ENCODE assay signal across 29 cellular contexts in the genomic region with DNA sequence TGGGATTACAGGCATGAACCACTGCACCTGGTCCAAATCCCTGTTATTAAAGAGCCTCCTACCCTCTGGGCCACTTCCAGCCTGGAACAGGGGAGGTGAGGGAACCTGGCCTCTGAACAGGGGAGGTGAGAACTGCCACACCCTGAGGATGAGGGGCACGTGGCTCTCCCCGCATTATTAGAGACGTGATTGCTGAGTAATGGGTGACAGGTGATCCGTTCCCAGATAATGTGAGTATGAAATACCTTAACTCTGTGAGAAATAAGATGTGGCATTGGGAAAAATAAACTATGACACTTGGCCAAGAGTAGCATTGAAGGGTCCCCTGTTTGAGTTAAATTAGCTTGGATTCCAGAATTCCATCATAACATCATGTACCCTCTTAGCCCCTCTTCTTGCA. TPM values are rescaled to one million over a fixed set of nuclear protein-coding genes. Genes with fewer than 3 reads are reported as not detected.
DNase-seq lines count a peak whose midpoint lies in the region; ATAC-seq, FAIRE-seq and TF ChIP-seq lines count a peak whose summit lies in the region.
"Had no signal": no experiment of that assay in that cellular context is flagged by ENCODE, and none has a peak within 500 bp of the region (broad histone marks: within the 10 kb centered on the region; RNA-seq: fewer than 3 reads in every experiment).

No MANE protein-coding gene starts in this region.

- H3K4me1 ChIP-seq in skeletal muscle tissue (ENCODE audit: control insufficient read depth in 3 of 3, insufficient read depth in 3 of 3, low read length in 3 of 3) (peaks cover 39 to 64% (median 60%) of the 10 kb centered on the region in 3 donors), kidney (ENCODE audit: control insufficient read depth in 1 of 2, insufficient read depth in 1 of 2, low read depth in 1 of 2, low read length in 2 of 2) (peaks cover 0 to 2% of the 10 kb centered on the region in 2 donors), mucosa of descending colon (ENCODE audit: low read depth) (no peaks in the 10 kb centered on the region)
- H3K4me1 ChIP-seq: BE2C, HAP-1 had no signal

- ATAC-seq in mucosa of descending colon: no peak
- ATAC-seq: GM12878, GM23338 had no signal

- H3K27me3 ChIP-seq in skeletal muscle tissue (ENCODE audit: control insufficient read depth in 3 of 3, insufficient read depth in 3 of 3, low read length in 3 of 3) (no peaks in the 10 kb centered on the region), dorsolateral prefrontal cortex (no peaks in the 10 kb centered on the region)
- H3K27me3 ChIP-seq: BE2C had no signal

- no peaks in the 10 kb centered on the region for H3K9me3 ChIP-seq in skeletal muscle tissue (ENCODE audit: control insufficient read depth in 3 of 3, low read length in 3 of 3)
- H3K9me3 ChIP-seq in kidney (ENCODE audit: control insufficient read depth in 1 of 2, low read length in 2 of 2): no peaks in the 10 kb centered on the region
- no peaks in the 10 kb centered on the region for H3K9me3 ChIP-seq in mucosa of descending colon
- H3K9me3 ChIP-seq: BE2C, HAP-1 had no signal

- no peak overlapping the region for H3K4me3 ChIP-seq in skeletal muscle tissue (ENCODE audit: low read length in 3 of 3)
- H3K4me3 ChIP-seq in kidney (ENCODE audit: low read length in 2 of 2): no peak overlapping the region
- H3K4me3 ChIP-seq in dorsolateral prefrontal cortex: no peak overlapping the region
- H3K4me3 ChIP-seq in mucosa of descending colon: no peak overlapping the region
- H3K4me3 ChIP-seq: GM12878, GM23338, HAP-1, PC-9 had no signal

- DNase-seq in T-helper 1 cell (no peak), glutamatergic neuron (no peak), kidney (no peak), dorsolateral prefrontal cortex (no peak), mucosa of descending colon (no peak)
- DNase-seq: BE2C; CD8-positive, alpha-beta memory T cell; DMS 273 treated with DMSO at 0.1 percent for 48 hours; DMS79; EL; GDM1; NCI-H1048; NCI-H1417; NCI-H1694; NCI-H2081; NCI-H2227 treated with DMSO at 0.1 percent for 48 hours; NCI-H526 treated with DMSO at 0.1 percent for 48 hours; PC-9; Right ventricle myocardium superior had no signal

- H3K27ac ChIP-seq in skeletal muscle tissue (ENCODE audit: low read depth, low read length) (no peak overlapping the region), kidney (ENCODE audit: low read depth in 2 of 2, low read length in 2 of 2) (no peak overlapping the region), dorsolateral prefrontal cortex (peak overlapping the region in 2 of 59 donors; percentile 18 to 41)
- H3K27ac ChIP-seq: 22Rv1, HL-60, PC-9 had no signal

- H3K36me3 Mint-ChIP-seq in T-helper 1 cell treated with Interleukin-12 subunit alpha and Interleukin-12 subunit beta and Interleukin-4 antibody, amounts not matched to agents 30 μg/mL and 1 μg/mL, for 36 hours (ENCODE audit: low read depth): peaks cover 13% of the 10 kb centered on the region
- H3K36me3 Mint-ChIP-seq in glutamatergic neuron (ENCODE audit: unreplicated experiment): peaks cover 4% of the 10 kb centered on the region

- H3K27me3 Mint-ChIP-seq in T-helper 1 cell treated with Interleukin-12 subunit alpha and Interleukin-12 subunit beta and Interleukin-4 antibody, amounts not matched to agents 30 μg/mL and 1 μg/mL, for 36 hours (ENCODE audit: low read depth): no peaks in the 10 kb centered on the region
- H3K27me3 Mint-ChIP-seq in glutamatergic neuron (ENCODE audit: unreplicated experiment): peaks cover 6% of the 10 kb centered on the region
- H3K27me3 Mint-ChIP-seq: CD8-positive, alpha-beta memory T cell had no signal

- H3K9me3 Mint-ChIP-seq in T-helper 1 cell treated with Interleukin-12 subunit alpha and Interleukin-12 subunit beta and Interleukin-4 antibody, amounts not matched to agents 30 μg/mL and 1 μg/mL, for 36 hours: no peaks in the 10 kb centered on the region
- peaks cover 12% of the 10 kb centered on the region for H3K9me3 Mint-ChIP-seq in glutamatergic neuron (ENCODE audit: unreplicated experiment)
- H3K9me3 Mint-ChIP-seq: CD14-positive monocyte; CD8-positive, alpha-beta memory T cell; GM23338 had no signal

- H3K36me3 ChIP-seq in skeletal muscle tissue (ENCODE audit: control insufficient read depth in 3 of 3, insufficient read depth in 3 of 3, low read length in 3 of 3) (peaks cover 57 to 72% (median 65%) of the 10 kb centered on the region in 3 donors), kidney (ENCODE audit: control insufficient read depth in 1 of 2, insufficient read depth in 2 of 2, low read length in 2 of 2) (peaks cover 21 to 39% of the 10 kb centered on the region in 2 donors), mucosa of descending colon (ENCODE audit: low read depth) (peaks cover 5% of the 10 kb centered on the region)
- H3K36me3 ChIP-seq: BE2C had no signal

- H3K4me1 Mint-ChIP-seq in T-helper 1 cell treated with Interleukin-12 subunit alpha and Interleukin-12 subunit beta and Interleukin-4 antibody, amounts not matched to agents 30 μg/mL and 1 μg/mL, for 36 hours (ENCODE audit: low read depth): no peaks in the 10 kb centered on the region
- peaks cover 23% of the 10 kb centered on the region for H3K4me1 Mint-ChIP-seq in glutamatergic neuron (ENCODE audit: low read depth, unreplicated experiment)
- H3K4me1 Mint-ChIP-seq: CD14-positive monocyte; CD8-positive, alpha-beta memory T cell; GM23338 had no signal

- TF ChIP-seq CTCF in glutamatergic neuron (IDR thresholded peaks at IDR 0.05; ENCODE audit: partially characterized antibody, unreplicated experiment) (no peak), kidney (IDR thresholded peaks at IDR 0.05; ENCODE audit: borderline replicate concordance, extremely low read depth, insufficient read depth) (no peak), dorsolateral prefrontal cortex (IDR thresholded peaks at IDR 0.05 in 54 of 56, conservative IDR thresholded peaks at IDR 0.05 in 2 of 56; ENCODE audit: low read depth in 1 of 56, partially characterized antibody in 56 of 56) (no peak), mucosa of descending colon (IDR thresholded peaks at IDR 0.05) (no peak)

- peak overlapping the region in 2 of 3 donors; percentile 10 to 40 for H3K9ac ChIP-seq in skeletal muscle tissue (ENCODE audit: low read depth in 1 of 3, low read length in 3 of 3)
- H3K9ac ChIP-seq in kidney (ENCODE audit: low read length in 2 of 2): no peak overlapping the region

- intact Hi-C loops in kidney (cut with DNase I) (no loop called here), dorsolateral prefrontal cortex (cut with DNase I) (no loop called here), mucosa of descending colon (cut with DNase I, micrococcal nuclease) (no loop called here)

- H3K27ac Mint-ChIP-seq in T-helper 1 cell treated with Interleukin-12 subunit alpha and Interleukin-12 subunit beta and Interleukin-4 antibody, amounts not matched to agents 30 μg/mL and 1 μg/mL, for 36 hours: peak overlapping the region; percentile 16
- peak overlapping the region; percentile 88 for H3K27ac Mint-ChIP-seq in glutamatergic neuron (ENCODE audit: unreplicated experiment)
- H3K27ac Mint-ChIP-seq: GM23338 had no signal

- H3K4me3 Mint-ChIP-seq in T-helper 1 cell treated with Interleukin-12 subunit alpha and Interleukin-12 subunit beta and Interleukin-4 antibody, amounts not matched to agents 30 μg/mL and 1 μg/mL, for 36 hours: no peak overlapping the region
- peak overlapping the region; percentile 36 for H3K4me3 Mint-ChIP-seq in glutamatergic neuron (ENCODE audit: unreplicated experiment)
- H3K4me3 Mint-ChIP-seq: CD14-positive monocyte; CD8-positive, alpha-beta memory T cell; GM23338 had no signal

- no peak for FAIRE-seq in kidney (lab: Jason Lieb, UNC)
- FAIRE-seq: GM12878 had no signal

RNA-seq across cellular contexts. Expression of a gene that starts 13.6 kb away (rescaled TPM):
- total RNA-seq in glutamatergic neuron (ENCODE audit: unreplicated experiment) (4.1 TPM), skeletal muscle tissue (1.6 TPM), kidney (1.5 TPM), dorsolateral prefrontal cortex (10 to 100 TPM in 4 of 120 experiments, 1 to 10 TPM in 116; 1.3 to 10.3 (median 4.4) TPM), mucosa of descending colon (10 to 100 TPM in 1 of 3 donors, 1 to 10 TPM in 2; 6.4 to 15.7 (median 8.1) TPM)
- polyA plus RNA-seq in kidney (ENCODE audit: insufficient read depth, low read depth, low replicate concordance): 12.2 TPM

RNA-seq across cellular contexts. Expression of a gene that starts 19.9 kb away (rescaled TPM):
- total RNA-seq in glutamatergic neuron (ENCODE audit: unreplicated experiment): not detected
- total RNA-seq in skeletal muscle tissue: not detected
- total RNA-seq in kidney: 2.0 TPM
- polyA plus RNA-seq in kidney (ENCODE audit: insufficient read depth, low read depth, low replicate concordance): 25.4 TPM
- not detected for total RNA-seq in dorsolateral prefrontal cortex
- total RNA-seq in mucosa of descending colon: 10 to 100 TPM in 2 of 3 donors, 1 to 10 TPM in 1; 8.0 to 19.7 (median 16.8) TPM
- total RNA-seq: CD8-positive, alpha-beta memory T cell; GM12878; GM23338; NCI-H460; PC-9; Right ventricle myocardium superior; RPMI7951 had no signal
- polyA plus RNA-seq: CD14-positive monocyte; CD8-positive, alpha-beta memory T cell; GM12878 had no signal

RNA-seq across cellular contexts. Expression of a gene that starts 36.2 kb away (rescaled TPM):
- total RNA-seq in glutamatergic neuron (ENCODE audit: unreplicated experiment) (29.9 TPM), skeletal muscle tissue (7.3 TPM), kidney (89.3 TPM), dorsolateral prefrontal cortex (10 to 100 TPM in 7 of 120 experiments, 1 to 10 TPM in 112, under 1 TPM in 1; 0.87 to 31.6 (median 3.9) TPM), mucosa of descending colon (100 to 1,000 TPM; 154 to 268 (median 260) TPM)
- polyA plus RNA-seq in kidney (ENCODE audit: insufficient read depth, low read depth, low replicate concordance): 16.6 TPM
- total RNA-seq: CD8-positive, alpha-beta memory T cell had no signal
- polyA plus RNA-seq: CD14-positive monocyte; CD8-positive, alpha-beta memory T cell had no signal

RNA-seq across cellular contexts. Expression of a gene that starts 38.3 kb away (rescaled TPM):
- total RNA-seq in glutamatergic neuron (ENCODE audit: unreplicated experiment): 66.9 TPM
- total RNA-seq in skeletal muscle tissue: 36.0 TPM
- 65.7 TPM for total RNA-seq in kidney
- 21.7 TPM for polyA plus RNA-seq in kidney (ENCODE audit: insufficient read depth, low read depth, low replicate concordance)
- 100 to 1,000 TPM; 128 to 550 (median 209) TPM for total RNA-seq in dorsolateral prefrontal cortex
- total RNA-seq in mucosa of descending colon: 10 to 100 TPM; 32.2 to 57.3 (median 36.2) TPM

Comparison
In these comparisons a context has a peak if more than half of its experiments do, and no peak if none do; other contexts are left out.
1. H3K9ac ChIP-seq: peak in skeletal muscle tissue (2 of 3); none in kidney (0 of 2).